ENCODE assay signal across 10 cellular contexts in the genomic region with DNA sequence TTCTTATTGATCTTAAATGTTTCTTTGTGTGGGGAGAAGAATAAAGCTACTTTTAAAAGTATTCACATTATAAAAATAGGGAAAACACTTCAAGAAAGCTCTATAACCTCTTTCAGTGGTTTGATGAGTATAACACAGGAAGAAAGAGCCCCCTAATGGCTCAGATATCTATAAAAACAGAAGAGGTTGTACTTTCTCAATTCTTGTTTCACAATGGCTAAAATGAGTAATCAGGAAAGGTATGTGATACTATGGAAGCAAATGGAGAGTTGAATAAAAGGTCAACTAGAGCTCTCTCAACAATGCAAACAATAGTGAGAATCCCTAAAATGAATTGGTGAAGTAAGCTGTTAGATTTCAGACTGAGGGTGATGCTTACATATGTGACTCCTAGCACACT.
DNase-seq lines count a peak whose midpoint lies in the region; ATAC-seq and TF ChIP-seq lines count a peak whose summit lies in the region.
"Had no signal": no experiment of that assay in that cellular context is flagged by ENCODE, and none has a peak within 500 bp of the region (broad histone marks: within the 10 kb centered on the region; RNA-seq: fewer than 3 reads in every experiment).

No MANE protein-coding gene starts in this region.

- no peaks in the 10 kb centered on the region for H4K20me1 ChIP-seq in GM23338 (replicated peaks; ENCODE audit: insufficient read depth)

- no peak overlapping the region; the same call in 1 of the 2 replicates for H3K27ac Mint-ChIP-seq in GM23338
- H3K27ac Mint-ChIP-seq: effector memory CD8-positive, alpha-beta T cell had no signal

- H3K79me2 ChIP-seq in GM23338 (replicated peaks; ENCODE audit: insufficient read depth), result no peaks in the 10 kb centered on the region

- in situ Hi-C loops in astrocyte of the cerebellum (cut with HindIII; ENCODE audit: low sequenced_read_pairs), result no loop called here

- no peak overlapping the region for H3K4me3 Mint-ChIP-seq in GM23338
- H3K4me3 Mint-ChIP-seq: effector memory CD8-positive, alpha-beta T cell had no signal

- no peak overlapping the region for H2AFZ ChIP-seq in GM23338

- H3K27ac ChIP-seq in GM23338 (ENCODE audit: low read depth), result no peak overlapping the region
- H3K27ac ChIP-seq: uterus had no signal

- ATAC-seq in GM23338 (no peak), GM21360 (IDR thresholded peaks at IDR 0.05; ENCODE audit: unreplicated experiment) (no peak), HG02884 (IDR thresholded peaks at IDR 0.05; ENCODE audit: unreplicated experiment) (no peak)
- ATAC-seq: effector memory CD8-positive, alpha-beta T cell had no signal

- H3K4me3 ChIP-seq in GM23338 (no peak overlapping the region), astrocyte of the cerebellum (ENCODE audit: low read depth, low read length) (no peak overlapping the region)
- H3K4me3 ChIP-seq: uterus had no signal

- H3K36me3 Mint-ChIP-seq in GM23338 (ENCODE audit: low read depth), result no peaks in the 10 kb centered on the region

- no peaks in the 10 kb centered on the region for H3K27me3 Mint-ChIP-seq in GM23338 (ENCODE audit: insufficient read depth, low read depth, poor library complexity)
- H3K27me3 Mint-ChIP-seq: effector memory CD8-positive, alpha-beta T cell had no signal

- no peaks in the 10 kb centered on the region for H3K9me2 ChIP-seq in GM23338 (ENCODE audit: insufficient read depth)

- peak; percentile 19 for DNase-seq in GM23338 (ENCODE audit: low spot score)
- DNase-seq in NCI-H1694 treated with DMSO at 0.1 percent for 48 hours (lab: John Stamatoyannopoulos, UW), result peak; percentile 42
- DNase-seq in astrocyte of the cerebellum (ENCODE audit: low read depth), result peak; percentile 48
- peak; percentile 72 for DNase-seq in non-pigmented ciliary epithelial cell (ENCODE audit: low read depth)
- no peak for DNase-seq in NCI-H2227 treated with DMSO at 0.1 percent for 48 hours (lab: John Stamatoyannopoulos, UW)
- DNase-seq: effector memory CD8-positive, alpha-beta T cell; stimulated activated CD4-positive, alpha-beta T cell treated with anti-CD3 and anti-CD28 coated beads, Interleukin-1b, Interleukin-23, amount 100 ng/mL, for 48 hours; uterus had no signal

- H3K4me1 ChIP-seq in GM23338 (ENCODE audit: insufficient read depth), result no peaks in the 10 kb centered on the region
- H3K4me1 ChIP-seq: uterus had no signal

- no peaks in the 10 kb centered on the region for H3K27me3 ChIP-seq in GM23338 (ENCODE audit: insufficient read depth)

- no peak overlapping the region for H3K4me2 ChIP-seq in GM23338

- TF ChIP-seq CTCF in GM23338 (conservative IDR thresholded peaks at IDR 0.05; ENCODE audit: low read depth in 2 of 2), result no peak; a peak in 2 of 4 replicates
- no peak for TF ChIP-seq CTCF in astrocyte of the cerebellum (IDR thresholded peaks at IDR 0.05; ENCODE audit: low read depth, low read length, missing control alignments)

- no peaks in the 10 kb centered on the region for H3F3A ChIP-seq in GM23338 (replicated peaks; ENCODE audit: low read depth)

- H3K36me3 ChIP-seq in GM23338 (ENCODE audit: insufficient read depth), result no peaks in the 10 kb centered on the region
- H3K36me3 ChIP-seq: uterus had no signal

- no peaks in the 10 kb centered on the region for H3K9me3 Mint-ChIP-seq in GM23338

- peaks cover 11% of the 10 kb centered on the region; the same call in 2 of the 3 replicates for H3K4me1 Mint-ChIP-seq in GM23338

TF ChIP-seq in GM23338, 12 proteins besides CTCF, POLR2A, EP300 and RAD21:
- TF ChIP-seq ZNF331 (CRISPR knock-in tag; IDR thresholded peaks at IDR 0.05; ENCODE audit: low read depth) (no peak), JUNB (IDR thresholded peaks at IDR 0.05; ENCODE audit: unreplicated experiment) (no peak), CREB1 (CRISPR knock-in tag; IDR thresholded peaks at IDR 0.05; ENCODE audit: low read depth) (no peak)
TF ChIP-seq in GM23338: peak in this region for 0.
